ENCODE assay signal across 9 cellular contexts in genomic region chr12:2624543-2625266, GRCh38.
DNase-seq lines count a peak whose midpoint lies in the region; ATAC-seq, FAIRE-seq and TF ChIP-seq lines count a peak whose summit lies in the region.
"Had no signal": no experiment of that assay in that cellular context is flagged by ENCODE, and none has a peak within 500 bp of the region (broad histone marks: within the 10 kb centered on the region; RNA-seq: fewer than 3 reads in every experiment).

No MANE protein-coding gene starts in this region.

- H3K27ac Mint-ChIP-seq in GM23338, result peak overlapping the region; percentile 93

- H3K4me1 ChIP-seq in GM23338 (ENCODE audit: insufficient read depth), result peaks cover 22% of the 10 kb centered on the region
- H3K4me1 ChIP-seq in gastroesophageal sphincter, result no peaks in the 10 kb centered on the region

- peak; percentile 86 to 96 for TF ChIP-seq CTCF in GM23338 (conservative IDR thresholded peaks at IDR 0.05; ENCODE audit: low read depth in 2 of 2)
- peak in 1 of 4 experiments; percentile 21 for TF ChIP-seq CTCF in gastroesophageal sphincter (IDR thresholded peaks at IDR 0.05)

- TF ChIP-seq POLR2A in gastroesophageal sphincter (IDR thresholded peaks at IDR 0.05) (no peak), GM12892 (IDR thresholded peaks at IDR 0.05; ENCODE audit: low read depth, low read length) (no peak)

- H3K9me3 ChIP-seq in gastroesophageal sphincter, result no peaks in the 10 kb centered on the region

- WGBS in gastroesophageal sphincter (ENCODE audit: low coverage in 1 of 2), 2 donors, result 67 to 70% methylated on average over 14 to 19 of the region's 19 CpGs

- no peaks in the 10 kb centered on the region for H3K36me3 Mint-ChIP-seq in GM23338 (ENCODE audit: low read depth)

- H3K9me2 ChIP-seq in GM23338 (ENCODE audit: insufficient read depth), result no peaks in the 10 kb centered on the region

- FAIRE-seq in GM12892 (lab: Jason Lieb, UNC), result no peak
- FAIRE-seq: TTC549 had no signal

- in situ Hi-C loops in SK-MEL-5 (cut with HindIII; ENCODE audit: low pct_unique_long_range_greater_than_20kb, low sequenced_read_pairs), result no loop called here

- TF ChIP-seq EP300 in gastroesophageal sphincter (IDR thresholded peaks at IDR 0.05), result no peak

- H3K27ac ChIP-seq in GM23338 (ENCODE audit: low read depth), result no peak overlapping the region
- no peak overlapping the region for H3K27ac ChIP-seq in gastroesophageal sphincter

- no peaks in the 10 kb centered on the region for H4K20me1 ChIP-seq in GM23338 (replicated peaks; ENCODE audit: insufficient read depth)

- H3K36me3 ChIP-seq in GM23338 (ENCODE audit: insufficient read depth) (no peaks in the 10 kb centered on the region), gastroesophageal sphincter (peaks cover 0 to 88% of the 10 kb centered on the region in 2 donors)

- H2AFZ ChIP-seq in GM23338, result peak overlapping the region; percentile 15; the same call in 1 of the 2 replicates

- no peaks in the 10 kb centered on the region for H3F3A ChIP-seq in GM23338 (replicated peaks; ENCODE audit: low read depth)

- H3K4me2 ChIP-seq in GM23338, result peak overlapping the region; percentile 55

- H3K79me2 ChIP-seq in GM23338 (replicated peaks; ENCODE audit: insufficient read depth), result no peaks in the 10 kb centered on the region

- ATAC-seq in GM23338 (peak; percentile 93), gastroesophageal sphincter (peak; percentile 13), GM19324 (IDR thresholded peaks at IDR 0.05; ENCODE audit: low FRiP score, unreplicated experiment) (no peak), HG02884 (IDR thresholded peaks at IDR 0.05; ENCODE audit: unreplicated experiment) (no peak)

- peak overlapping the region; percentile 14; the same call in 1 of the 3 replicates for H3K4me3 Mint-ChIP-seq in GM23338

- peaks cover 5% of the 10 kb centered on the region for H3K27me3 Mint-ChIP-seq in GM23338 (ENCODE audit: insufficient read depth, low read depth, poor library complexity)

- H3K9me3 Mint-ChIP-seq in GM23338, result no peaks in the 10 kb centered on the region; the same call in 2 of the 3 replicates

- H3K27me3 ChIP-seq in GM23338 (ENCODE audit: insufficient read depth), result no peaks in the 10 kb centered on the region
- H3K27me3 ChIP-seq in gastroesophageal sphincter, result no peaks in the 10 kb centered on the region

- H3K4me3 ChIP-seq in GM23338, result no peak overlapping the region
- H3K4me3 ChIP-seq in gastroesophageal sphincter, result no peak overlapping the region

- peak; percentile 18 to 39 for DNase-seq in AML-193 (lab: John Stamatoyannopoulos, UW)
- DNase-seq in GM23338 (ENCODE audit: low spot score), result peak; percentile 93
- DNase-seq in SK-MEL-5 (ENCODE audit: low read depth, low spot score), result peak; percentile 45
- no peak for DNase-seq in GM12892 (ENCODE audit: insufficient read length)
- DNase-seq in hepatic stellate cell (ENCODE audit: low spot score), result no peak

- H3K4me1 Mint-ChIP-seq in GM23338, result peaks cover 27% of the 10 kb centered on the region

TF ChIP-seq in GM23338, 12 proteins besides CTCF, POLR2A, EP300 and RAD21 (continues in another document):
- TF ChIP-seq JUNB (IDR thresholded peaks at IDR 0.05; ENCODE audit: unreplicated experiment) (no peak), EZH2 (IDR thresholded peaks at IDR 0.05; ENCODE audit: low read depth, unreplicated experiment) (no peak), POLR2AphosphoS5 (IDR thresholded peaks at IDR 0.05; ENCODE audit: low read depth) (no peak), NANOG (IDR thresholded peaks at IDR 0.05; ENCODE audit: borderline replicate concordance) (no peak), CREB1 (CRISPR knock-in tag; IDR thresholded peaks at IDR 0.05; ENCODE audit: low read depth) (no peak), ZNF114 (CRISPR knock-in tag; IDR thresholded peaks at IDR 0.05) (no peak), STAT1 (IDR thresholded peaks at IDR 0.05; ENCODE audit: unreplicated experiment) (no peak), EZH2phosphoT487 (IDR thresholded peaks at IDR 0.05; ENCODE audit: unreplicated experiment) (no peak), ZNF462 (CRISPR knock-in tag; IDR thresholded peaks at IDR 0.05) (no peak), ZNF331 (CRISPR knock-in tag; IDR thresholded peaks at IDR 0.05; ENCODE audit: low read depth) (no peak), REST (IDR thresholded peaks at IDR 0.05; ENCODE audit: unreplicated experiment) (no peak)

Comparison
In these comparisons a context has a peak if more than half of its experiments do, and no peak if none do; other contexts are left out.
1. DNase-seq: peak in AML-193 (2 of 2), GM23338 (single experiment) and SK-MEL-5 (single experiment); none in GM12892 (single experiment) and hepatic stellate cell (single experiment).
2. ATAC-seq: peak in GM23338 (single experiment) and gastroesophageal sphincter (single experiment); none in GM19324 (single experiment) and HG02884 (single experiment).